8 cellular contexts compared by ENCODE assay signal in the genomic region with DNA sequence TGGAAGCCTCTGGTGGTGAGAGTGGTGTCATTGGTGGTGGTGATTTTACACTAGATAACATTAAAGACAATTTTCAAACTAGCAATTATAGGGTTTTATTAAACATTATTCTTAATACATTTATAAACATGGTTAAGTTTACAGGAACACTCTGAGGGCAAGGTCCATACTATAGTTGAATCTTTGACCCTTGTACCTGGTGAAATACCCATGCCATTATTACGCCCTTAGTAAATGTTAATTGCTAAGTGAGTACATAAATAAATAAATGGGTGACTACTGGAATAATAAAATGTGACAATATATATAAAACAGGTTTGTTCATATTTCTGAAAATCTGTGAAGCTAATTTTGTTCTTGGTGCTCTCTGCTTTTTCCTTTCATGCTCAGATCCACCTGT. TPM values are rescaled to one million over a fixed set of nuclear protein-coding genes. Genes with fewer than 3 reads are reported as not detected.
"Had no signal": no experiment of that assay in that cellular context is flagged by ENCODE, and none has a peak within 500 bp of the region (broad histone marks: within the 10 kb centered on the region; RNA-seq: fewer than 3 reads in every experiment).

No MANE protein-coding gene starts in this region.

- H3K4me3 ChIP-seq: GM23338 had no signal

- DNase-seq: H9, HCEC 1CT, KBM-7 had no signal

- ATAC-seq: GM23338, HepG2 had no signal

- FAIRE-seq: H1, H54, HepG2 had no signal

RNA-seq across cellular contexts. Expression of a gene that starts 13.6 kb away (rescaled TPM):
- total RNA-seq: GM23338, H1, H9, HepG2, HT1080 had no signal
- polyA plus RNA-seq: GM23338, H1, HepG2 had no signal
